ENCODE assay signal across 39 cellular contexts in genomic region chr1:202932476-202932875, GRCh38.
"Had no signal": no experiment of that assay in that cellular context is flagged by ENCODE, and none has a peak within 500 bp of the region (broad histone marks: within the 10 kb centered on the region; RNA-seq: fewer than 3 reads in every experiment).

No MANE protein-coding gene starts in this region.

- H3K27ac ChIP-seq: adrenal gland, ascending aorta, body of pancreas, brain microvascular endothelial cell, breast epithelium, cardiac muscle cell had no signal

- H3K27me3 ChIP-seq: adrenal gland, ascending aorta, body of pancreas, brain microvascular endothelial cell, breast epithelium, cardiac muscle cell had no signal

- ATAC-seq: activated naive CD4-positive, alpha-beta T cell treated with anti-CD3 and anti-CD28 coated beads, Interleukin-2, amount 50 U/mL, for 72 hours; activated naive CD8-positive, alpha-beta T cell treated with anti-CD3 and anti-CD28 coated beads, Interleukin-2, amount 50 U/mL, for 24 hours; activated T-cell treated with anti-CD3 and anti-CD28 coated beads, Interleukin-2, amount 50 U/mL, for 4 hours; activated T-cell treated with anti-CD3 and anti-CD28 coated beads, Interleukin-2, amount 50 U/mL, for 72 hours; activated T-helper 17 cell treated with anti-CD3 and anti-CD28 coated beads, Interleukin-2, amount 50 U/mL, for 72 hours; body of pancreas had no signal

- FAIRE-seq: astrocyte, bronchial epithelial cell, colon had no signal

- DNase-seq: activated effector memory CD4-positive, alpha-beta T cell treated with anti-CD3 and anti-CD28 coated beads, Interleukin-2, amount 50 U/mL, for 16 hours; activated effector memory CD4-positive, alpha-beta T cell treated with Interleukin-2 at 50 U/mL for 16 hours; activated gamma-delta T cell; activated gamma-delta T cell treated with Interleukin-2 at 50 U/mL for 16 hours; activated naive CD4-positive, alpha-beta T cell; activated naive CD4-positive, alpha-beta T cell treated with anti-CD3 and anti-CD28 coated beads for 36 hours; activated naive CD4-positive, alpha-beta T cell treated with anti-CD3 and anti-CD28 coated beads, Interleukin-2, amount 50 U/mL, for 16 hours; activated naive CD4-positive, alpha-beta T cell treated with Interleukin-2 at 50 U/mL for 16 hours; activated naive CD8-positive, alpha-beta T cell treated with anti-CD3 and anti-CD28 coated beads for 36 hours; activated naive CD8-positive, alpha-beta T cell treated with anti-CD3 and anti-CD28 coated beads, Interleukin-2, amount 10 ng/mL, durations not matched to agents 7 days and 5 days; activated naive CD8-positive, alpha-beta T cell treated with anti-CD3 and anti-CD28 coated beads, Interleukin-2, amount 50 U/mL, for 24 hours; activated T-cell treated with anti-CD3 and anti-CD28 coated beads, Interleukin-2, amount 50 U/mL, for 24 hours; activated T-cell treated with anti-CD3 and anti-CD28 coated beads, Interleukin-2, amount 50 U/mL, for 4 hours; activated T-cell treated with anti-CD3 and anti-CD28 coated beads, Interleukin-2, amount 50 U/mL, for 48 hours; activated T-cell treated with anti-CD3 and anti-CD28 coated beads, Interleukin-2, amount 50 U/mL, for 72 hours; adrenal gland; amniotic stem cell; amygdala; anterior cingulate cortex; aorta; body of pancreas; brain microvascular endothelial cell; caudate nucleus; central memory CD4-positive, alpha-beta T cell; cerebellar nuclear complex had no signal

- H3K36me3 Mint-ChIP-seq: activated naive CD4-positive, alpha-beta T cell treated with anti-CD3 and anti-CD28 coated beads, Interleukin-2, amount 50 U/mL, for 24 hours; activated naive CD4-positive, alpha-beta T cell treated with anti-CD3 and anti-CD28 coated beads, Interleukin-2, amount 50 U/mL, for 72 hours; activated naive CD8-positive, alpha-beta T cell treated with anti-CD3 and anti-CD28 coated beads for 36 hours; activated naive CD8-positive, alpha-beta T cell treated with anti-CD3 and anti-CD28 coated beads, Interleukin-2, amount 10 ng/mL, durations not matched to agents 7 days and 5 days; brain had no signal

- H3K27me3 Mint-ChIP-seq: activated naive CD4-positive, alpha-beta T cell treated with anti-CD3 and anti-CD28 coated beads, Interleukin-2, amount 50 U/mL, for 24 hours had no signal

- H3K27ac Mint-ChIP-seq: activated naive CD4-positive, alpha-beta T cell treated with anti-CD3 and anti-CD28 coated beads for 36 hours; activated naive CD4-positive, alpha-beta T cell treated with anti-CD3 and anti-CD28 coated beads, Interleukin-2, amount 50 U/mL, for 72 hours; activated naive CD8-positive, alpha-beta T cell; activated naive CD8-positive, alpha-beta T cell treated with anti-CD3 and anti-CD28 coated beads for 36 hours; activated naive CD8-positive, alpha-beta T cell treated with anti-CD3 and anti-CD28 coated beads, Interleukin-2, amount 10 ng/mL, durations not matched to agents 7 days and 5 days; activated naive CD8-positive, alpha-beta T cell treated with anti-CD3 and anti-CD28 coated beads, Interleukin-2, amount 50 U/mL, for 24 hours; activated T-cell treated with anti-CD3 and anti-CD28 coated beads, Interleukin-2, amount 50 U/mL, for 24 hours; activated T-cell treated with anti-CD3 and anti-CD28 coated beads, Interleukin-2, amount 50 U/mL, for 72 hours; activated T-helper 1 cell treated with anti-CD3 and anti-CD28 coated beads, Interleukin-12 subunit alpha, Interleukin-12 subunit beta, Interleukin-2, Interleukin-4 antibody, amounts not matched to agents 30 ng/mL and 10 ng/mL and 1 ng/mL, durations not matched to agents 14 hours and 24 hours and 36 hours; activated T-helper 17 cell treated with anti-CD3 and anti-CD28 coated beads, Interleukin-2, amount 50 U/mL, for 72 hours; activated T-helper 2 cell treated with anti-CD3 and anti-CD28 coated beads, Interferon-gamma antibody, Interleukin-2, Interleukin-4, amounts not matched to agents 10 μg/mL and 5 μg/mL and 100 μg/mL, durations not matched to agents 14 hours and 24 hours and 36 hours; brain had no signal

- H3K4me3 Mint-ChIP-seq: activated naive CD4-positive, alpha-beta T cell treated with anti-CD3 and anti-CD28 coated beads for 36 hours; activated naive CD4-positive, alpha-beta T cell treated with anti-CD3 and anti-CD28 coated beads, Interleukin-2, amount 50 U/mL, for 24 hours; activated naive CD8-positive, alpha-beta T cell; activated naive CD8-positive, alpha-beta T cell treated with anti-CD3 and anti-CD28 coated beads for 36 hours; activated naive CD8-positive, alpha-beta T cell treated with anti-CD3 and anti-CD28 coated beads, Interleukin-2, amount 10 ng/mL, durations not matched to agents 7 days and 5 days; activated naive CD8-positive, alpha-beta T cell treated with anti-CD3 and anti-CD28 coated beads, Interleukin-2, amount 50 U/mL, for 24 hours; activated T-cell treated with anti-CD3 and anti-CD28 coated beads, Interleukin-2, amount 50 U/mL, for 24 hours; activated T-cell treated with anti-CD3 and anti-CD28 coated beads, Interleukin-2, amount 50 U/mL, for 4 hours; activated T-cell treated with anti-CD3 and anti-CD28 coated beads, Interleukin-2, amount 50 U/mL, for 72 hours; activated T-helper 1 cell treated with anti-CD3 and anti-CD28 coated beads, Interleukin-12 subunit alpha, Interleukin-12 subunit beta, Interleukin-2, Interleukin-4 antibody, amounts not matched to agents 30 ng/mL and 10 ng/mL and 1 ng/mL, durations not matched to agents 14 hours and 24 hours and 36 hours; activated T-helper 17 cell treated with anti-CD3 and anti-CD28 coated beads, Interleukin-2, amount 50 U/mL, for 72 hours; central memory CD8-positive, alpha-beta T cell had no signal

- H3K9me3 ChIP-seq: adrenal gland, ascending aorta, body of pancreas, breast epithelium had no signal

- H3K4me3 ChIP-seq: adrenal gland, ascending aorta, body of pancreas, breast epithelium, cardiac muscle cell had no signal

- H3K4me1 ChIP-seq: adrenal gland, ascending aorta, body of pancreas, breast epithelium had no signal

- H3K36me3 ChIP-seq: adrenal gland, ascending aorta, brain microvascular endothelial cell, breast epithelium, cardiac muscle cell had no signal

- H3K4me1 Mint-ChIP-seq: activated naive CD8-positive, alpha-beta T cell treated with anti-CD3 and anti-CD28 coated beads, Interleukin-2, amount 10 ng/mL, durations not matched to agents 7 days and 5 days; activated naive CD8-positive, alpha-beta T cell treated with anti-CD3 and anti-CD28 coated beads, Interleukin-2, amount 50 U/mL, for 24 hours; brain; central memory CD8-positive, alpha-beta T cell had no signal

- H3K9me3 Mint-ChIP-seq: activated naive CD4-positive, alpha-beta T cell treated with anti-CD3 and anti-CD28 coated beads for 36 hours; activated naive CD4-positive, alpha-beta T cell treated with anti-CD3 and anti-CD28 coated beads, Interleukin-2, amount 50 U/mL, for 24 hours; activated naive CD4-positive, alpha-beta T cell treated with anti-CD3 and anti-CD28 coated beads, Interleukin-2, amount 50 U/mL, for 72 hours; activated naive CD8-positive, alpha-beta T cell treated with anti-CD3 and anti-CD28 coated beads, Interleukin-2, amount 50 U/mL, for 24 hours; activated T-cell treated with anti-CD3 and anti-CD28 coated beads, Interleukin-2, amount 50 U/mL, for 24 hours; activated T-cell treated with anti-CD3 and anti-CD28 coated beads, Interleukin-2, amount 50 U/mL, for 4 hours; activated T-helper 1 cell treated with anti-CD3 and anti-CD28 coated beads, Interleukin-12 subunit alpha, Interleukin-12 subunit beta, Interleukin-2, Interleukin-4 antibody, amounts not matched to agents 30 ng/mL and 10 ng/mL and 1 ng/mL, durations not matched to agents 14 hours and 24 hours and 36 hours; activated T-helper 17 cell treated with anti-CD3 and anti-CD28 coated beads, Interleukin-2, amount 50 U/mL, for 72 hours; activated T-helper 2 cell treated with anti-CD3 and anti-CD28 coated beads, Interferon-gamma antibody, Interleukin-2, Interleukin-4, amounts not matched to agents 10 μg/mL and 5 μg/mL and 100 μg/mL, durations not matched to agents 14 hours and 24 hours and 36 hours; central memory CD8-positive, alpha-beta T cell had no signal
